In the genomic region with DNA sequence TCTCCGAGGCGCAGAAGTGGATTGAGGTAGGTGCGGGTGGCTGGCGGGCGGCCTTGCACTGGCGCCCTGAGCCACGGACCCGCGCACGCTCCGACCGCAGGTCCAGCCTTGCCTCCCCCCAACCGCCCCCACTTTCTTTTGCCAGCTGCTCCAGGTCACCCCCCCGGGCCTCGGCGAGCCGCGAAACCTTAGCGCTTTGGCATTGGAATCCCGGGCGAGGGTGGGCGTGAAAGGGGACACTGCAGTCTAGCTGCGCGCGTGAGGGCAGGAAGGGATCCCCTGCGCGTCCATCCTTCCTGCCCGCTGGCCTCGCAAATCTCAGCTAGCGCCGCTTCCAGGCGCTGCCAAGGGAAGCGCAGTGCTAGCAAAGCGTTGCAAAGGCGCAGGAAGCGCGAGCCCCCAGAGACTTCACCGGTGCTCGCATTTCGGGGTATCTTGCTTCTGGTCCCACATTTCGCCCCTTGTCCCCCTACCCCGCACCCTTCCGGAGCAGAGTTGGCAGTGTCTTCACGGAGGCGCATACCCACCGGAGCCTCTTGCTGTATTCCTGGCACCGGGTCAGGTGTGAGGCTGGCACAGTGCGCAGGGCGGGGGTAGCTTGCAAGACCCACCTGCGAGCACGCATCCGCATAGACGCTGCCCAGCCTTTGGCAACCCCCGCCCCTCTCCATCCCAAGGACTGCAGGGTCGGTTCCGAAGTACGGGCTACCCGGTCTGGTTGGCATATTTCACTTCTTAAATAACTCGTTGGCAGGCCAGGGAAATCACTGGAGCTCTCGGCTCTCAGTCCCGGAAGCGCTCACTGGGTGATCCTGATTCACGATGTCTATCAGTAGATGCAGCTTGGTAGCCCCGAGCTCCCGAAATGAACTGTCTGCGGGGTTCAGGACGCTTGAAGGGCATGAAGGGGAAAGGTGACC, we compare ENCODE assay signal across 8 cellular contexts.
A peak's percentile ranks its signal among the peaks of the same experiment; 100 is the strongest.
DNase-seq lines count a peak whose midpoint lies in the region; ATAC-seq, FAIRE-seq and TF ChIP-seq lines count a peak whose summit lies in the region.

No MANE protein-coding gene starts in this region.

- intact Hi-C loops in Caco-2 (cut with micrococcal nuclease; ENCODE audit: unreplicated experiment): loop anchor here (10.0 kb wide), 1 partner anchor 304 kb away; no protein-coding TSS in a partner anchor

- no peak for FAIRE-seq in bronchial epithelial cell (lab: Jason Lieb, UNC)

- H3K4me1 Mint-ChIP-seq in Caco-2 (ENCODE audit: low read depth, unreplicated experiment): no peaks in the 10 kb centered on the region
- peaks cover 8% of the 10 kb centered on the region for H3K4me1 Mint-ChIP-seq in stimulated activated memory B cell treated with anti-CD40 and anti-IgM and Interleukin-4, amounts not matched to agents 10 μg/mL and 1 μg/mL and 100 μg/mL, for 72 hours

- H3K36me3 ChIP-seq in Caco-2 (ENCODE audit: control insufficient read depth, insufficient read depth, low read length): no peaks in the 10 kb centered on the region
- peaks cover 12% of the 10 kb centered on the region for H3K36me3 ChIP-seq in MG63
- H3K36me3 ChIP-seq in bronchial epithelial cell (ENCODE audit: control insufficient read depth, insufficient read depth, low read length): no peaks in the 10 kb centered on the region
- H3K36me3 ChIP-seq in kidney epithelial cell (ENCODE audit: control insufficient read depth, insufficient read depth, low read length): no peaks in the 10 kb centered on the region

- POLR2A ChIA-PET in Caco-2 (lab: Charles Lee): no interaction called here

- no peaks in the 10 kb centered on the region for H3K9me3 Mint-ChIP-seq in Caco-2 (ENCODE audit: unreplicated experiment)
- peaks cover 2% of the 10 kb centered on the region for H3K9me3 Mint-ChIP-seq in stimulated activated memory B cell treated with anti-CD40 and anti-IgM and Interleukin-4, amounts not matched to agents 10 μg/mL and 1 μg/mL and 100 μg/mL, for 72 hours

- H3K4me3 ChIP-seq in Caco-2 (ENCODE audit: low read depth, low read length) (peak overlapping the region; percentile 62), MG63 (peak overlapping the region; percentile 67), bronchial epithelial cell (ENCODE audit: low read depth, low read length) (peak overlapping the region; percentile 59), kidney epithelial cell (ENCODE audit: low read depth, low read length) (peak overlapping the region; percentile 82)

- peaks cover 2% of the 10 kb centered on the region; the same call in 1 of the 2 replicates for H3K27me3 ChIP-seq in Caco-2 (replicated peaks; ENCODE audit: control insufficient read depth, insufficient read depth, low read length)
- no peaks in the 10 kb centered on the region for H3K27me3 ChIP-seq in MG63
- H3K27me3 ChIP-seq in bronchial epithelial cell (ENCODE audit: control insufficient read depth, insufficient read depth, low read length): peaks cover 3% of the 10 kb centered on the region
- peaks cover 8% of the 10 kb centered on the region for H3K27me3 ChIP-seq in kidney epithelial cell (ENCODE audit: control insufficient read depth, insufficient read depth, low read length)

- H3K27me3 Mint-ChIP-seq in Caco-2 (ENCODE audit: insufficient read depth, unreplicated experiment): no peaks in the 10 kb centered on the region
- H3K27me3 Mint-ChIP-seq in stimulated activated memory B cell treated with anti-CD40 and anti-IgM and Interleukin-4, amounts not matched to agents 10 μg/mL and 1 μg/mL and 100 μg/mL, for 72 hours: peaks cover 58% of the 10 kb centered on the region

- no peaks in the 10 kb centered on the region for H3K4me1 ChIP-seq in Caco-2

- no TSS peak for BruUV-seq in Caco-2 (replicated peaks; lab: Mats Ljungman, UMichigan)

- CTCF ChIA-PET in Caco-2 (lab: Charles Lee): interaction anchor here (1.0 to 1.1 kb wide), 2 partner anchors 12 to 80 kb away, joined by 3 read pairs; no protein-coding TSS in a partner anchor

- TF ChIP-seq CTCF in Caco-2 (IDR thresholded peaks at IDR 0.05; ENCODE audit: insufficient read depth in 1 of 2, low read depth in 1 of 2, low read length in 1 of 2, severe bottlenecking in 1 of 2, unreplicated experiment in 1 of 2) (no peak), bronchial epithelial cell (IDR thresholded peaks at IDR 0.05; ENCODE audit: insufficient read depth, low read length, severe bottlenecking) (no peak), kidney epithelial cell (IDR thresholded peaks at IDR 0.05; ENCODE audit: insufficient read depth, low read length, poor library complexity, severe bottlenecking) (no peak)

- H3K4me3 Mint-ChIP-seq in Caco-2 (ENCODE audit: unreplicated experiment): peak overlapping the region; percentile 72
- H3K4me3 Mint-ChIP-seq in stimulated activated memory B cell treated with anti-CD40 and anti-IgM and Interleukin-4, amounts not matched to agents 10 μg/mL and 1 μg/mL and 100 μg/mL, for 72 hours: peak overlapping the region; percentile 15

- DNase-seq in Caco-2 (peak in 1 of 2 experiments; percentile 16), MG63 (peak; percentile 52), bronchial epithelial cell (ENCODE audit: low read depth) (peak; percentile 25), kidney epithelial cell (ENCODE audit: low read depth) (no peak), GOT3 (lab: John Stamatoyannopoulos, UW) (no peak)
- no peak for DNase-seq in activated CD4-positive, CD25-positive, alpha-beta regulatory T cell (lab: John Stamatoyannopoulos, UW)

- ATAC-seq in stimulated activated memory B cell treated with anti-CD40 and anti-IgM and Interleukin-4, amounts not matched to agents 10 μg/mL and 1 μg/mL and 100 μg/mL, for 72 hours: no peak
- no peak for ATAC-seq in GM19455 (IDR thresholded peaks at IDR 0.05; ENCODE audit: unreplicated experiment)

- no peaks in the 10 kb centered on the region for H3K36me3 Mint-ChIP-seq in Caco-2 (ENCODE audit: insufficient read depth, unreplicated experiment)
- H3K36me3 Mint-ChIP-seq in stimulated activated memory B cell treated with anti-CD40 and anti-IgM and Interleukin-4, amounts not matched to agents 10 μg/mL and 1 μg/mL and 100 μg/mL, for 72 hours: no peaks in the 10 kb centered on the region

- no peaks in the 10 kb centered on the region for H3K9me3 ChIP-seq in Caco-2
- H3K9me3 ChIP-seq in MG63: no peaks in the 10 kb centered on the region

- no peak overlapping the region for H3K27ac Mint-ChIP-seq in Caco-2 (ENCODE audit: unreplicated experiment)
- no peak overlapping the region for H3K27ac Mint-ChIP-seq in stimulated activated memory B cell treated with anti-CD40 and anti-IgM and Interleukin-4, amounts not matched to agents 10 μg/mL and 1 μg/mL and 100 μg/mL, for 72 hours

Comparison
In these comparisons a context has a peak if more than half of its experiments do, and no peak if none do; other contexts are left out.
1. DNase-seq: peak in MG63 (single experiment) and bronchial epithelial cell (single experiment); none in kidney epithelial cell (single experiment), GOT3 (single experiment) and activated CD4-positive, CD25-positive, alpha-beta regulatory T cell (0 of 4).
2. Peak in every context shown above with its lines, with median percentiles within 50 percentile points of each other: H3K4me3 ChIP-seq.